23 cellular contexts compared by ENCODE assay signal in genomic region chr1:199205740-199206139, GRCh38.
DNase-seq lines count a peak whose midpoint lies in the region; ATAC-seq, FAIRE-seq and TF ChIP-seq lines count a peak whose summit lies in the region.
"Had no signal": no experiment of that assay in that cellular context is flagged by ENCODE, and none has a peak within 500 bp of the region (broad histone marks: within the 10 kb centered on the region; RNA-seq: fewer than 3 reads in every experiment).

No MANE protein-coding gene starts in this region.

- DNase-seq in AG10803 (ENCODE audit: low read depth) (peak; percentile 3), GM18507 (ENCODE audit: extremely low spot score, insufficient read length, low read depth) (no peak), dermis microvascular lymphatic vessel endothelial cell (ENCODE audit: low read depth in 2 of 2) (peak; percentile 2 to 69), kidney glomerular epithelial cell (lab: John Stamatoyannopoulos, UW) (peak; percentile 4), GF-D8 (lab: John Stamatoyannopoulos, UW) (no peak), GM10248 (ENCODE audit: extremely low spot score) (no peak)
- no peak for DNase-seq in activated naive CD4-positive, alpha-beta T cell (lab: John Stamatoyannopoulos, UW)
- DNase-seq: CD4-positive, CD25-positive, alpha-beta regulatory T cell; COR-L47; DMS 273 treated with DMSO at 0.1 percent for 48 hours; DMS79 treated with DMSO at 0.1 percent for 48 hours; H9; KG1; NCI-H1092; NCI-H146; NCI-H2029; NCI-H2227 treated with DMSO at 0.1 percent for 48 hours; NCI-H510A treated with DMSO at 0.1 percent for 48 hours; NCI-H774; SJCRH30 had no signal

- TF ChIP-seq CTCF in AG10803 (conservative IDR thresholded peaks at IDR 0.05; ENCODE audit: low read length) (no peak), GM10248 (IDR thresholded peaks at IDR 0.05; ENCODE audit: control extremely low read depth, extremely low read depth, low read depth, missing control alignments) (no peak)

- H3K4me3 ChIP-seq in AG10803 (ENCODE audit: low read length), result no peak overlapping the region
- H3K4me3 ChIP-seq: A549, SJCRH30 had no signal

- FAIRE-seq in GM18507 (lab: Jason Lieb, UNC), result peak; percentile 58
- FAIRE-seq: A549, RCC 7860 had no signal

- POLR2A ChIA-PET in GM10248 (lab: Yijun Ruan, JAX), result no interaction called here

- CTCF ChIA-PET in GM10248 (lab: Yijun Ruan, JAX), result interaction anchor here (1.1 to 1.5 kb wide), 2 partner anchors 11 to 25 kb away, joined by 3 read pairs; no protein-coding TSS in a partner anchor

- ATAC-seq in HG03108 (IDR thresholded peaks at IDR 0.05; ENCODE audit: unreplicated experiment), result no peak
- ATAC-seq: A549 had no signal

Comparison
In these comparisons a context has a peak if more than half of its experiments do, and no peak if none do; other contexts are left out.
1. DNase-seq: peak in AG10803 (single experiment), dermis microvascular lymphatic vessel endothelial cell (2 of 2) and kidney glomerular epithelial cell (single experiment); none in GM18507 (single experiment), activated naive CD4-positive, alpha-beta T cell (0 of 4), GF-D8 (single experiment) and GM10248 (single experiment).